In genomic region chr10:14093735-14094484, GRCh38 we compare ENCODE assay signal across 9 cellular contexts.
DNase-seq lines count a peak whose midpoint lies in the region; ATAC-seq, FAIRE-seq and TF ChIP-seq lines count a peak whose summit lies in the region.
"Had no signal": no experiment of that assay in that cellular context is flagged by ENCODE, and none has a peak within 500 bp of the region (broad histone marks: within the 10 kb centered on the region; RNA-seq: fewer than 3 reads in every experiment).

No MANE protein-coding gene starts in this region.

- H3K9me3 Mint-ChIP-seq in neural crest cell = no peaks in the 10 kb centered on the region
- H3K9me3 Mint-ChIP-seq: dendritic cell treated with granulocyte-macrophage colony-stimulating factor and Interleukin-4, amounts not matched to agents 40 ng/mL and 50 ng/mL, for 4 days had no signal

- TF ChIP-seq CTCF in neural crest cell (conservative IDR thresholded peaks at IDR 0.05) = peak; percentile 49

- H3K4me3 Mint-ChIP-seq in neural crest cell = no peak overlapping the region
- H3K4me3 Mint-ChIP-seq: dendritic cell treated with granulocyte-macrophage colony-stimulating factor and Interleukin-4, amounts not matched to agents 40 ng/mL and 50 ng/mL, for 4 days had no signal

- FAIRE-seq in endometrium (lab: Jason Lieb, UNC) = peak; percentile 70

- H3K27ac Mint-ChIP-seq in neural crest cell (ENCODE audit: unreplicated experiment) = peak overlapping the region; percentile 2
- H3K27ac Mint-ChIP-seq: dendritic cell treated with granulocyte-macrophage colony-stimulating factor and Interleukin-4, amounts not matched to agents 40 ng/mL and 50 ng/mL, for 4 days had no signal

- H3K27me3 Mint-ChIP-seq in neural crest cell (ENCODE audit: low read depth) = no peaks in the 10 kb centered on the region
- H3K27me3 Mint-ChIP-seq: dendritic cell treated with granulocyte-macrophage colony-stimulating factor and Interleukin-4, amounts not matched to agents 40 ng/mL and 50 ng/mL, for 4 days had no signal

- peaks cover 22% of the 10 kb centered on the region for H3K4me1 Mint-ChIP-seq in neural crest cell

- H3K36me3 Mint-ChIP-seq in neural crest cell (ENCODE audit: low read depth) = no peaks in the 10 kb centered on the region

- DNase-seq in Daoy (ENCODE audit: low read depth) (peak; percentile 13), NCI-H146 (lab: John Stamatoyannopoulos, UW) (peak; percentile 82), neural crest cell (ENCODE audit: low read depth, low spot score) (peak; percentile 17), DMS79 (lab: John Stamatoyannopoulos, UW) (no peak)
- no peak for DNase-seq in activated CD4-positive, CD25-positive, alpha-beta regulatory T cell (lab: John Stamatoyannopoulos, UW)

- ATAC-seq in GM19351 (IDR thresholded peaks at IDR 0.05; ENCODE audit: unreplicated experiment) (no peak), GM21390 (IDR thresholded peaks at IDR 0.05; ENCODE audit: unreplicated experiment) (no peak)

Comparison
In these comparisons a context has a peak if more than half of its experiments do, and no peak if none do; other contexts are left out.
1. DNase-seq: peak in Daoy (single experiment), NCI-H146 (single experiment) and neural crest cell (single experiment); none in activated CD4-positive, CD25-positive, alpha-beta regulatory T cell (0 of 4) and DMS79 (single experiment).